ENCODE assay signal across 2 cellular contexts in genomic region chr6:18565231-18565630, GRCh38.
TF ChIP-seq lines count a peak whose summit lies in the region.

No MANE protein-coding gene starts in this region.

TF ChIP-seq in HepG2, 621 proteins besides CTCF, POLR2A, EP300 and RAD21 (continued from another document):
- TF ChIP-seq ZNF142 (CRISPR knock-in tag; IDR thresholded peaks at IDR 0.05) (no peak), BCL3 (CRISPR knock-in tag; IDR thresholded peaks at IDR 0.05) (no peak), CEBPG (CRISPR knock-in tag; IDR thresholded peaks at IDR 0.05) (no peak), NONO (IDR thresholded peaks at IDR 0.05) (0 out of 2 replicates have a peak, but pooled peaks have one; percentile 29), NONO (CRISPR knock-in tag; conservative IDR thresholded peaks at IDR 0.05) (no peak), PCBP2 (optimal IDR thresholded peaks at IDR 0.05; ENCODE audit: low read depth, low read length, poor library complexity, severe bottlenecking) (peak; percentile 48)

TF ChIP-seq in K562, 482 proteins besides CTCF, POLR2A, EP300 and RAD21 (continued from another document):
- peak; percentile 73 for TF ChIP-seq ZNF512 (tag; IDR thresholded peaks at IDR 0.05)
- no peak for TF ChIP-seq PRPF4 (IDR thresholded peaks at IDR 0.05; ENCODE audit: insufficient read depth, low read depth, low read length, poor library complexity, severe bottlenecking)
